27 cellular contexts compared by ENCODE assay signal in the genomic region with DNA sequence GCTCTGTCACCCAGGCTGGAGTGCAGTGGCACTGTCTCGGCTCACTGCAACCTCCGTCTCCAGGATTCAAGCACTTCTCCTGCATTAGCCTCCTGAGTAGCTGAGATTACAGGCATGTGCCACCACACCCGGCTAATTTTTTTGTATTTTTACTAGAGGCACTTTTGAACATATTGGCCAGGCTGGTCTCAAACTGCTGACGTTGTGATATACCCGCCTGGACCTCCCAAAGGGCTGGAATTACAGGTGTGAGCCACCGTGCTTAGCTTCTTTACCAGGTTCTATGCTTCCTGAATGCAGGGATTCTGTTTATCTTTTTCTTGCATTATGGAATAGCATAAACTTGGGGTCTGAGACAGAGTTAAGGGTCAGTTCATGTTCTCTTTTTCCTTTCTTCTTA.
"Had no signal": no experiment of that assay in that cellular context is flagged by ENCODE, and none has a peak within 500 bp of the region (broad histone marks: within the 10 kb centered on the region; RNA-seq: fewer than 3 reads in every experiment).

No MANE protein-coding gene starts in this region.

- DNase-seq: stimulated activated CD4-positive, alpha-beta T cell treated with anti-CD3 and anti-CD28 coated beads, Interleukin-2, amount 100 ng/mL, for 48 hours; stimulated activated CD4-positive, alpha-beta T cell treated with anti-CD3 and anti-CD28 coated beads, Interleukin-4, amount 100 ng/mL, for 1 hour; stimulated activated CD4-positive, alpha-beta T cell treated with anti-CD3 and anti-CD28 coated beads, Interleukin-4, amount 100 ng/mL, for 24 hours; stimulated activated CD4-positive, alpha-beta T cell treated with anti-CD3 and anti-CD28 coated beads, Interleukin-4, amount 100 ng/mL, for 4 hours; stimulated activated CD8-positive, alpha-beta memory T cell treated with anti-CD3 and anti-CD28 coated beads, Interleukin-4, amount 100 ng/mL, for 48 hours; stimulated activated naive B cell treated with anti-CD40 and anti-IgM and Interleukin-4, amounts not matched to agents 10 μg/mL and 1 μg/mL and 100 μg/mL, for 72 hours; stimulated activated naive CD4-positive, alpha-beta T cell; stimulated activated naive CD4-positive, alpha-beta T cell treated with Interleukin-2 at 50 U/mL for 16 hours; stimulated activated naive CD8-positive, alpha-beta T cell treated with anti-CD3 and anti-CD28 coated beads, Interleukin-15, amount 100 ng/mL, for 72 hours; stimulated activated naive CD8-positive, alpha-beta T cell treated with anti-CD3 and anti-CD28 coated beads, Interleukin-15, Interleukin-2, amounts not matched to agents 100 U/mL and 50 U/mL, for 24 hours; stomach; substantia nigra; testis; thyroid gland; tibial artery; transverse colon; trophoblast cell; upper lobe of left lung; upper lobe of right lung; uterus had no signal

- H3K27me3 ChIP-seq: stomach, suprapubic skin, testis, thyroid gland, tibial artery, tibial nerve, transverse colon, upper lobe of left lung, upper lobe of right lung, uterus, vagina had no signal

- H3K9me3 ChIP-seq: suprapubic skin, testis, thoracic aorta, thyroid gland, tibial nerve, transverse colon, upper lobe of left lung, upper lobe of right lung, uterus, vagina had no signal

- H3K27ac ChIP-seq: stomach, suprapubic skin, testis, thoracic aorta, thyroid gland, tibial artery, tibial nerve, transverse colon, upper lobe of left lung, upper lobe of right lung, uterus, vagina had no signal

- ATAC-seq: stimulated activated effector memory CD8-positive, alpha-beta T cell treated with anti-CD3 and anti-CD28 coated beads, Interleukin-12 subunit alpha, Interleukin-12 subunit beta, amount 100 ng/mL, for 72 hours; stimulated activated memory B cell treated with anti-CD40 and anti-IgM and Interleukin-4, amounts not matched to agents 10 μg/mL and 1 μg/mL and 100 μg/mL, for 72 hours; stimulated activated naive B cell treated with anti-CD40 and anti-IgM and Interleukin-4, amounts not matched to agents 10 μg/mL and 1 μg/mL and 100 μg/mL, for 72 hours; stimulated activated naive CD8-positive, alpha-beta T cell treated with anti-CD3 and anti-CD28 coated beads, Interleukin-15, amount 100 ng/mL, for 72 hours; stimulated activated naive CD8-positive, alpha-beta T cell treated with anti-CD3 and anti-CD28 coated beads, Interleukin-15, Interleukin-2, amounts not matched to agents 100 U/mL and 50 U/mL, for 24 hours; upper lobe of right lung had no signal

- FAIRE-seq: urothelium cell line had no signal

- H3K4me3 ChIP-seq: stomach, suprapubic skin, testis, thoracic aorta, thyroid gland, tibial artery, tibial nerve, transverse colon, upper lobe of left lung, upper lobe of right lung, uterus, vagina had no signal

- H3K36me3 ChIP-seq: stomach, suprapubic skin, thoracic aorta, thyroid gland, tibial artery, tibial nerve, transverse colon, upper lobe of left lung, upper lobe of right lung, uterus, vagina had no signal

- H3K4me1 ChIP-seq: stomach, suprapubic skin, testis, thyroid gland, tibial artery, tibial nerve, transverse colon, upper lobe of left lung, upper lobe of right lung, uterus, vagina had no signal
